ENCODE assay signal across 8 cellular contexts in the genomic region with DNA sequence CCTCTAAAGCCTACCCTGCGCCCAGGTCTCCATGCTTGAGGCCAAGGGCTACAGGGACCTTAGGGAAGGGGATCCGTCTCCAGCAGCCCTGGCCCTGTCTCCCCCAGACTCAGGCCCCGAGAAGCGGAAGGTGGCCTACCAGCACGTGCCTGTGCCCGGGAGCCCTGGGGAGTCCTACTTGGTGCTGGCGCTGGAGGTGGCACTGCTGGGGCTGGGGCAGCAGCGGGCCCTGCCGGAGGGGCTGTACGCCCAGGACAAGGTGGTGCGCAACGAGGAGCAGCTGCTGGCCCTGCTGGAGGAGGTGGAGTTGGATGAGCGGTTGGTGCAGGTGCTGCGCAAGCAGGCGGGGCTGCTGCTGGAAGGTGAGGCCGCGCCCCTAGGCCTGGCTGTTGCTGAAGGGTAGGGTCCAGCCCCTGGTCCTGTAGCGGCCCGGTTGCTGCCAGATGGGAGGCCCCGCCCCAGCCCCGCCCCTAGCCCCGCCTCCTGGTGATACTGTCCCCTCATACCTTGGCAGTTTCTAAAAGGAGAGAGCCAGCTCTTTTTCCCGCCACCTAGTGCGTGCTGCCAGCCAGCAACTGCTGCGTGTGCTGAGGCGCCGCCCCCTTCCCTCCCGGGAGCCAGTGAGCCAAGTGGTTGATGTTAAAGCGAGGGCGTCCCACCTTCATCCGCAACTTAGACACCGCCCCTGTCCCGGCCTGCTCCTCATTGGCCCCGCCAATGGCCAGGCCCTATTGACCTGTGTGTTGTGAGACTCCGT. TPM values are rescaled to one million over a fixed set of nuclear protein-coding genes. Genes with fewer than 3 reads are reported as not detected.
DNase-seq lines count a peak whose midpoint lies in the region; ATAC-seq and TF ChIP-seq lines count a peak whose summit lies in the region.

No MANE protein-coding gene starts in this region.

- H3K36me3 Mint-ChIP-seq in activated T-helper 1 cell treated with anti-CD3 and anti-CD28 coated beads, Interleukin-12 subunit alpha, Interleukin-12 subunit beta, Interleukin-2, Interleukin-4 antibody, amounts not matched to agents 30 ng/mL and 10 ng/mL and 1 ng/mL, durations not matched to agents 14 hours and 24 hours and 36 hours (ENCODE audit: low read depth), result peaks cover 12% of the 10 kb centered on the region

- 30% methylated on average over 35 of the region's 35 CpGs for WGBS in HUES64
- WGBS in right lobe of liver (ENCODE audit: insufficient coverage, low coverage, low lambda C conversion rate, missing lambda C conversion rate), result 17% methylated on average over 8 of the region's 35 CpGs

- TF ChIP-seq POLR2A in right lobe of liver (IDR thresholded peaks at IDR 0.05), result no peak

- H3K4me1 ChIP-seq in HUES64 (ENCODE audit: insufficient read depth, low read length) (no peaks in the 10 kb centered on the region), right lobe of liver (peaks cover 0 to 4% (median 0%) of the 10 kb centered on the region in 4 donors), HAP-1 (peaks cover 6% of the 10 kb centered on the region), tibial artery (peaks cover 0 to 24% (median 12%) of the 10 kb centered on the region in 4 donors)

- H3K27me3 Mint-ChIP-seq in activated T-helper 1 cell treated with anti-CD3 and anti-CD28 coated beads, Interleukin-12 subunit alpha, Interleukin-12 subunit beta, Interleukin-2, Interleukin-4 antibody, amounts not matched to agents 30 ng/mL and 10 ng/mL and 1 ng/mL, durations not matched to agents 14 hours and 24 hours and 36 hours (ENCODE audit: insufficient read depth), result no peaks in the 10 kb centered on the region

- H3K4me1 Mint-ChIP-seq in activated T-helper 1 cell treated with anti-CD3 and anti-CD28 coated beads, Interleukin-12 subunit alpha, Interleukin-12 subunit beta, Interleukin-2, Interleukin-4 antibody, amounts not matched to agents 30 ng/mL and 10 ng/mL and 1 ng/mL, durations not matched to agents 14 hours and 24 hours and 36 hours (ENCODE audit: low read depth), result peaks cover 5% of the 10 kb centered on the region

- ATAC-seq in right lobe of liver, result peak; percentile 72 to 87 (median 80)

- no peaks in the 10 kb centered on the region for H3K9me3 Mint-ChIP-seq in activated T-helper 1 cell treated with anti-CD3 and anti-CD28 coated beads, Interleukin-12 subunit alpha, Interleukin-12 subunit beta, Interleukin-2, Interleukin-4 antibody, amounts not matched to agents 30 ng/mL and 10 ng/mL and 1 ng/mL, durations not matched to agents 14 hours and 24 hours and 36 hours

- H3K27ac ChIP-seq in HUES64 (ENCODE audit: low read depth, low read length), result peak overlapping the region; percentile 88; the same call in 1 of the 2 replicates
- no peak overlapping the region for H3K27ac ChIP-seq in right lobe of liver
- no peak overlapping the region for H3K27ac ChIP-seq in tibial artery

- TF ChIP-seq CTCF in right lobe of liver (IDR thresholded peaks at IDR 0.05) (no peak), tibial artery (IDR thresholded peaks at IDR 0.05) (no peak)

- no peak overlapping the region for H3K27ac Mint-ChIP-seq in activated T-helper 1 cell treated with anti-CD3 and anti-CD28 coated beads, Interleukin-12 subunit alpha, Interleukin-12 subunit beta, Interleukin-2, Interleukin-4 antibody, amounts not matched to agents 30 ng/mL and 10 ng/mL and 1 ng/mL, durations not matched to agents 14 hours and 24 hours and 36 hours

- H3K4me3 Mint-ChIP-seq in activated T-helper 1 cell treated with anti-CD3 and anti-CD28 coated beads, Interleukin-12 subunit alpha, Interleukin-12 subunit beta, Interleukin-2, Interleukin-4 antibody, amounts not matched to agents 30 ng/mL and 10 ng/mL and 1 ng/mL, durations not matched to agents 14 hours and 24 hours and 36 hours, result peak overlapping the region; percentile 7

- no peaks in the 10 kb centered on the region for H3K9me3 ChIP-seq in HUES64 (ENCODE audit: insufficient read depth, low read depth, low read length)
- no peaks in the 10 kb centered on the region for H3K9me3 ChIP-seq in right lobe of liver
- no peaks in the 10 kb centered on the region for H3K9me3 ChIP-seq in HAP-1
- no peaks in the 10 kb centered on the region for H3K9me3 ChIP-seq in tibial artery

- peak; percentile 10 for DNase-seq in CD1c-positive myeloid dendritic cell (ENCODE audit: extremely low spot score)
- no peak for DNase-seq in activated T-helper 1 cell treated with anti-CD3 and anti-CD28 coated beads, Interleukin-12 subunit alpha, Interleukin-12 subunit beta, Interleukin-2, Interleukin-4 antibody, amounts not matched to agents 30 ng/mL and 10 ng/mL and 1 ng/mL, durations not matched to agents 14 hours and 24 hours and 36 hours (ENCODE audit: low spot score)
- DNase-seq in right lobe of liver, result peak in 1 of 3 donors; percentile 39
- DNase-seq in GDM1 (lab: John Stamatoyannopoulos, UW), result no peak
- DNase-seq in HAP-1 (ENCODE audit: low spot score in 2 of 2), result no peak
- DNase-seq in DMS79 treated with DMSO at 0.1 percent for 48 hours (lab: John Stamatoyannopoulos, UW), result no peak
- no peak for DNase-seq in tibial artery

- H3K4me3 ChIP-seq in HUES64 (ENCODE audit: low read length) (peak overlapping the region; percentile 53), right lobe of liver (no peak overlapping the region), HAP-1 (no peak overlapping the region), tibial artery (no peak overlapping the region)

- intact Hi-C loops in activated T-helper 1 cell treated with anti-CD3 and anti-CD28 coated beads, Interleukin-12 subunit alpha, Interleukin-12 subunit beta, Interleukin-2, Interleukin-4 antibody, amounts not matched to agents 30 ng/mL and 10 ng/mL and 1 ng/mL, durations not matched to agents 14 hours and 24 hours and 36 hours (cut with micrococcal nuclease), result no loop called here
- intact Hi-C loops in right lobe of liver (cut with DNase I), result no loop called here
- intact Hi-C loops in tibial artery (cut with DNase I; ENCODE audit: low total_unique reads), result no loop called here

- in situ Hi-C loops in HAP-1 (cut with MboI; ENCODE audit: low sequenced_read_pairs), result no loop called here

- H3K27me3 ChIP-seq in HUES64 (ENCODE audit: insufficient read depth, low read length) (no peaks in the 10 kb centered on the region), right lobe of liver (no peaks in the 10 kb centered on the region), HAP-1 (ENCODE audit: low read depth) (no peaks in the 10 kb centered on the region), tibial artery (no peaks in the 10 kb centered on the region)

- H3K9ac ChIP-seq in HUES64 (ENCODE audit: low read depth, low read length), result peak overlapping the region; percentile 62

- H3K36me3 ChIP-seq in HUES64 (ENCODE audit: insufficient read depth, low read length) (peaks cover 44% of the 10 kb centered on the region), right lobe of liver (no peaks in the 10 kb centered on the region), HAP-1 (replicated peaks) (no peaks in the 10 kb centered on the region), tibial artery (peaks cover 0 to 56% (median 21%) of the 10 kb centered on the region in 3 donors)

RNA-seq across cellular contexts. Expression of gene ZSWIM4, which starts 22.6 kb away (rescaled TPM):
- polyA plus RNA-seq in HUES64 (2013, experiment 1 of 2), result 15.5 TPM
- 16.8 TPM for polyA plus RNA-seq in HUES64 (2013, experiment 2 of 2)
- total RNA-seq in activated T-helper 1 cell treated with anti-CD3 and anti-CD28 coated beads, Interleukin-12 subunit alpha, Interleukin-12 subunit beta, Interleukin-2, Interleukin-4 antibody, amounts not matched to agents 30 ng/mL and 10 ng/mL and 1 ng/mL, durations not matched to agents 14 hours and 24 hours and 36 hours, result 7.6 and 7.9 TPM in 2 replicates
- 1 to 10 TPM in 5 of 6 experiments, under 1 TPM in 1; 0.98 to 3.7 (median 1.7) TPM for total RNA-seq in right lobe of liver

RNA-seq across cellular contexts. Expression of gene C19orf53, which starts 43.5 kb away (rescaled TPM):
- polyA plus RNA-seq in HUES64 (2013, experiment 1 of 2), result 134 TPM
- 150 TPM for polyA plus RNA-seq in HUES64 (2013, experiment 2 of 2)
- total RNA-seq in activated T-helper 1 cell treated with anti-CD3 and anti-CD28 coated beads, Interleukin-12 subunit alpha, Interleukin-12 subunit beta, Interleukin-2, Interleukin-4 antibody, amounts not matched to agents 30 ng/mL and 10 ng/mL and 1 ng/mL, durations not matched to agents 14 hours and 24 hours and 36 hours, result 158 and 162 TPM in 2 replicates
- total RNA-seq in right lobe of liver, result 100 to 1,000 TPM in 2 of 6 experiments, 10 to 100 TPM in 4; 30.6 to 227 (median 32.8) TPM

RNA-seq across cellular contexts. Expression of gene MRI1, which starts 53.5 kb away (rescaled TPM):
- 11.9 TPM for polyA plus RNA-seq in HUES64 (2013, experiment 1 of 2)
- polyA plus RNA-seq in HUES64 (2013, experiment 2 of 2), result 10.8 TPM
- total RNA-seq in activated T-helper 1 cell treated with anti-CD3 and anti-CD28 coated beads, Interleukin-12 subunit alpha, Interleukin-12 subunit beta, Interleukin-2, Interleukin-4 antibody, amounts not matched to agents 30 ng/mL and 10 ng/mL and 1 ng/mL, durations not matched to agents 14 hours and 24 hours and 36 hours, result 43.3 and 46.5 TPM in 2 replicates
- total RNA-seq in right lobe of liver, result 10 to 100 TPM; 14.5 to 30.5 (median 24.1) TPM

RNA-seq across cellular contexts. Expression of gene NANOS3, which starts 59.1 kb away (rescaled TPM):
- not detected for polyA plus RNA-seq in HUES64 (2013, experiment 1 of 2)
- polyA plus RNA-seq in HUES64 (2013, experiment 2 of 2), result not detected
- total RNA-seq in activated T-helper 1 cell treated with anti-CD3 and anti-CD28 coated beads, Interleukin-12 subunit alpha, Interleukin-12 subunit beta, Interleukin-2, Interleukin-4 antibody, amounts not matched to agents 30 ng/mL and 10 ng/mL and 1 ng/mL, durations not matched to agents 14 hours and 24 hours and 36 hours, result 1.5 and 3.1 TPM in 2 replicates
- total RNA-seq in right lobe of liver, result not detected
